22 cellular contexts compared by ENCODE assay signal in genomic region chrX:2574271-2574670, GRCh38.
DNase-seq lines count a peak whose midpoint lies in the region; ATAC-seq and TF ChIP-seq lines count a peak whose summit lies in the region.
"Had no signal": no experiment of that assay in that cellular context is flagged by ENCODE, and none has a peak within 500 bp of the region (broad histone marks: within the 10 kb centered on the region; RNA-seq: fewer than 3 reads in every experiment).

No MANE protein-coding gene starts in this region.

- no peak for DNase-seq in osteocyte (ENCODE audit: extremely low spot score, unreplicated experiment)
- DNase-seq in T-helper 17 cell = no peak
- no peak for DNase-seq in NCI-H2171 (lab: John Stamatoyannopoulos, UW)
- no peak for DNase-seq in progenitor cell of endocrine pancreas (ENCODE audit: low spot score, unreplicated experiment)
- DNase-seq: 8988T; BE2C; C1 segment of cervical spinal cord; CD4-positive, alpha-beta memory T cell; CD4-positive, CD25-positive, alpha-beta regulatory T cell; CD8-positive, alpha-beta memory T cell; COR-L47; DMS 273 treated with DMSO at 0.1 percent for 48 hours; DMS153; DMS53; DMS79; DND-41; EL; GDM1 had no signal

- peaks cover 46% of the 10 kb centered on the region for H3K4me1 Mint-ChIP-seq in osteocyte (ENCODE audit: unreplicated experiment)
- H3K4me1 Mint-ChIP-seq in T-helper 17 cell = peaks cover under 1% of the 10 kb centered on the region
- H3K4me1 Mint-ChIP-seq in progenitor cell of endocrine pancreas (ENCODE audit: low read depth) = peaks cover 6% of the 10 kb centered on the region
- H3K4me1 Mint-ChIP-seq: CD14-positive monocyte had no signal

- H3K36me3 ChIP-seq in HEK293 (ENCODE audit: control insufficient read depth in 2 of 2, insufficient read depth in 1 of 2, low read length in 2 of 2) = no peaks in the 10 kb centered on the region
- H3K36me3 ChIP-seq: BE2C, BLaER1 had no signal

- ATAC-seq in T-helper 17 cell = no peak
- ATAC-seq: GM12878 had no signal

- H3K4me3 Mint-ChIP-seq in osteocyte (ENCODE audit: unreplicated experiment) = no peak overlapping the region
- H3K4me3 Mint-ChIP-seq in T-helper 17 cell = no peak overlapping the region
- no peak overlapping the region for H3K4me3 Mint-ChIP-seq in progenitor cell of endocrine pancreas (ENCODE audit: low read depth)
- H3K4me3 Mint-ChIP-seq: CD14-positive monocyte; CD4-positive, alpha-beta memory T cell; CD4-positive, CD25-positive, alpha-beta regulatory T cell; CD8-positive, alpha-beta memory T cell had no signal

- no peak overlapping the region; the same call in 1 of the 2 replicates for H3K27ac ChIP-seq in HEK293 (ENCODE audit: extremely low read depth, low read depth, low read length)
- H3K27ac ChIP-seq: BLaER1 had no signal

- H3K27me3 Mint-ChIP-seq in osteocyte (ENCODE audit: unreplicated experiment) = no peaks in the 10 kb centered on the region
- peaks cover 20% of the 10 kb centered on the region for H3K27me3 Mint-ChIP-seq in T-helper 17 cell
- peaks cover 4% of the 10 kb centered on the region for H3K27me3 Mint-ChIP-seq in progenitor cell of endocrine pancreas

- H3K9me3 Mint-ChIP-seq in osteocyte (ENCODE audit: unreplicated experiment) (peaks cover 6% of the 10 kb centered on the region), progenitor cell of endocrine pancreas (ENCODE audit: low read depth) (peaks cover 7% of the 10 kb centered on the region)

- H3K9me3 ChIP-seq in HEK293 (ENCODE audit: control insufficient read depth, insufficient read depth, low read depth, low read length) (peaks cover 2% of the 10 kb centered on the region; the same call in 1 of the 2 replicates), T-helper 17 cell (ENCODE audit: control insufficient read depth, low read length, poor library complexity, severe bottlenecking) (no peaks in the 10 kb centered on the region)
- H3K9me3 ChIP-seq: BE2C had no signal

- POLR2A ChIA-PET in HEK293 (lab: Yijun Ruan, JAX) = no interaction called here

- H3K4me3 ChIP-seq in HEK293 (ENCODE audit: low read depth, low read length) = no peak overlapping the region
- H3K4me3 ChIP-seq: BLaER1, GM12878 had no signal

- H3K4me1 ChIP-seq in HEK293 (ENCODE audit: control insufficient read depth, insufficient read depth, low read length) = peaks cover 17% of the 10 kb centered on the region; the same call in 1 of the 2 replicates
- H3K4me1 ChIP-seq: BE2C had no signal

- H3K36me3 Mint-ChIP-seq in osteocyte (ENCODE audit: unreplicated experiment) (peaks cover 5% of the 10 kb centered on the region), T-helper 17 cell (ENCODE audit: low read depth) (peaks cover 4% of the 10 kb centered on the region), progenitor cell of endocrine pancreas (ENCODE audit: insufficient read depth) (peaks cover 3% of the 10 kb centered on the region)
- H3K36me3 Mint-ChIP-seq: CD14-positive monocyte had no signal

- TF ChIP-seq CTCF in HEK293 (tag by site-specific recombination; IDR thresholded peaks at IDR 0.05) (no peak), osteocyte (IDR thresholded peaks at IDR 0.05) (no peak), progenitor cell of endocrine pancreas (IDR thresholded peaks at IDR 0.05; ENCODE audit: unreplicated experiment) (no peak)

- CTCF ChIA-PET in HEK293 (lab: Yijun Ruan, JAX) = no interaction called here

- H3K27ac Mint-ChIP-seq in osteocyte (ENCODE audit: unreplicated experiment) = peak overlapping the region; percentile 56
- H3K27ac Mint-ChIP-seq in T-helper 17 cell = no peak overlapping the region
- H3K27ac Mint-ChIP-seq in progenitor cell of endocrine pancreas = no peak overlapping the region
- H3K27ac Mint-ChIP-seq: CD14-positive monocyte; CD4-positive, alpha-beta memory T cell; CD4-positive, CD25-positive, alpha-beta regulatory T cell; CD8-positive, alpha-beta memory T cell had no signal

TF ChIP-seq in HEK293, 187 proteins besides CTCF, POLR2A, EP300 and RAD21:
- 0 out of 2 replicates have a peak, but pooled peaks have one; percentile 30 for TF ChIP-seq ZNF692 (tag by site-specific recombination; IDR thresholded peaks at IDR 0.05)
- no peak for TF ChIP-seq ZXDB (tag by site-specific recombination; IDR thresholded peaks at IDR 0.05)
- TF ChIP-seq ZNF645 (tag by site-specific recombination; IDR thresholded peaks at IDR 0.05) = no peak
- no peak for TF ChIP-seq ZNF140 (tag by site-specific recombination; IDR thresholded peaks at IDR 0.05)
- TF ChIP-seq ZNF629 (tag by site-specific recombination; IDR thresholded peaks at IDR 0.05) = peak; percentile 45; the same call in 1 of the 2 replicates
- TF ChIP-seq ZNF514 (tag by site-specific recombination; IDR thresholded peaks at IDR 0.05) = no peak
- TF ChIP-seq ZNF10 (tag by site-specific recombination; IDR thresholded peaks at IDR 0.05) = no peak
- TF ChIP-seq ZNF610 (tag by site-specific recombination; IDR thresholded peaks at IDR 0.05; ENCODE audit: borderline replicate concordance) = no peak
- TF ChIP-seq ZNF558 (tag by site-specific recombination; IDR thresholded peaks at IDR 0.05) = no peak
- TF ChIP-seq KLF17 (tag by site-specific recombination; IDR thresholded peaks at IDR 0.05) = peak; percentile 76
- TF ChIP-seq ZNF37A (tag by site-specific recombination; IDR thresholded peaks at IDR 0.05) = no peak
- no peak for TF ChIP-seq ZNF510 (tag by site-specific recombination; IDR thresholded peaks at IDR 0.05; ENCODE audit: insufficient replicate concordance)
- TF ChIP-seq ZNF362 (tag by site-specific recombination; IDR thresholded peaks at IDR 0.05) = no peak
- no peak for TF ChIP-seq MYNN (tag by site-specific recombination; IDR thresholded peaks at IDR 0.05; ENCODE audit: borderline replicate concordance)
- no peak for TF ChIP-seq ZNF555 (tag by site-specific recombination; conservative IDR thresholded peaks at IDR 0.05)
- TF ChIP-seq ZNF473 (tag by site-specific recombination; IDR thresholded peaks at IDR 0.05) = no peak
- TF ChIP-seq ZFP37 (tag by site-specific recombination; IDR thresholded peaks at IDR 0.05) = no peak
